In the genomic region with DNA sequence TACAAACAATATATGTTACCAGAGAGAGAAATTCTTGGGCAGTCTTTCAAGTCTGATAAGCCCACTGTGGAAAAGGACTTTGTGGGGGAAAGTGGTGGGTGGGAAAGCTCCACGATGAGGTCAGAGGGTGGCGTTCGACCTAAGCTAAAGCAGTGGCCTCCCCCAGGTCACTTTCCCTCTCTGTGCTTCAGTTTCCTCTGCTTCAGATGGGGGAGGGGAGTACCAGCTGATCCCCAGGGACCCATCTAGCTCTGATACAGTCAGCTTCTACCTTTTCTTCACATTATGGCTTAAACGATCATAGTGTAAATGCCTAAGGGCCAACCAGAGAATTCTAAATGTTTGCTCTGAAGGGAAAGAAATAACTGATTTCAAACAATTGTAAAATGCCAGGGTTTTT, we compare ENCODE assay signal across 15 cellular contexts. TPM values are rescaled to one million over a fixed set of nuclear protein-coding genes. Genes with fewer than 3 reads are reported as not detected.
DNase-seq lines count a peak whose midpoint lies in the region; FAIRE-seq and TF ChIP-seq lines count a peak whose summit lies in the region.
"Had no signal": no experiment of that assay in that cellular context is flagged by ENCODE, and none has a peak within 500 bp of the region (broad histone marks: within the 10 kb centered on the region; RNA-seq: fewer than 3 reads in every experiment).

No MANE protein-coding gene starts in this region.

- WGBS in H1 (ENCODE audit: extremely low coverage in 1 of 2, insufficient coverage in 1 of 2, insufficient read length in 1 of 2, insufficient replicate concordance in 2 of 2, low coverage in 1 of 2, low lambda C conversion rate in 2 of 2, missing lambda C conversion rate in 1 of 2), 2 experiments, result 61% methylated on average over 4 of the region's 4 CpGs; no CpG with 5 or more reads in 1 of the 2 experiments

- no peak overlapping the region for H3K23ac ChIP-seq in H1 (ENCODE audit: insufficient read length)

- no peaks in the 10 kb centered on the region for H3K9me3 Mint-ChIP-seq in HFFc6
- H3K9me3 Mint-ChIP-seq: activated CD4-positive, alpha-beta T cell treated with anti-CD3 and anti-CD28 coated beads, Interleukin-2, amount 10 ng/mL, durations not matched to agents 7 days and 5 days; CD4-positive, alpha-beta memory T cell had no signal

- TF ChIP-seq CTCF in H1 (IDR thresholded peaks at IDR 0.05; ENCODE audit: control extremely low read depth in 1 of 3, insufficient read depth in 1 of 3, low read depth in 1 of 3, low read length in 3 of 3) (no peak), osteoblast (IDR thresholded peaks at IDR 0.05; ENCODE audit: extremely low read depth, low read depth, low read length) (no peak), HFFc6 (IDR thresholded peaks at IDR 0.05) (no peak)

- no peak overlapping the region for H3K4ac ChIP-seq in H1 (replicated peaks; ENCODE audit: insufficient read length, low read depth, low read length)

- H2AK5ac ChIP-seq in H1 (ENCODE audit: low read depth, low read length), result no peak overlapping the region

- peaks cover 6% of the 10 kb centered on the region for H3K27me3 Mint-ChIP-seq in HFFc6 (ENCODE audit: insufficient read depth)

- no peaks in the 10 kb centered on the region for H3K36me3 Mint-ChIP-seq in HFFc6 (ENCODE audit: low read depth)
- H3K36me3 Mint-ChIP-seq: CD4-positive, alpha-beta memory T cell had no signal

- H2BK15ac ChIP-seq in H1 (ENCODE audit: low read length), result no peak overlapping the region

- H4K20me1 ChIP-seq in H1 (replicated peaks in 1 of 2; ENCODE audit: control insufficient read depth in 1 of 2, insufficient read depth in 2 of 2, low read length in 2 of 2), result no peaks in the 10 kb centered on the region
- no peaks in the 10 kb centered on the region for H4K20me1 ChIP-seq in osteoblast (ENCODE audit: insufficient read depth, low read length)

- CTCF ChIA-PET in H1 (lab: Charles Lee; ENCODE audit: partially characterized antibody), result interaction anchor here (0.7 to 13.1 kb wide), 35 partner anchors 11 to 819 kb away, joined by 3 to 243 read pairs (median 4); partner anchors contain the start of gene BHMT

- H3K27ac ChIP-seq in H1 (ENCODE audit: low read depth, low read length) (no peak overlapping the region), osteoblast (ENCODE audit: low read depth, low read length) (no peak overlapping the region)
- H3K27ac ChIP-seq: KMS-11, neutrophil, vagina had no signal

- H3K36me3 ChIP-seq in H1 (ENCODE audit: control insufficient read depth in 2 of 4, insufficient read depth in 4 of 4, low read length in 3 of 4) (no peaks in the 10 kb centered on the region), osteoblast (ENCODE audit: insufficient read depth, low read length) (no peaks in the 10 kb centered on the region)
- H3K36me3 ChIP-seq: neutrophil, vagina had no signal

- no peak overlapping the region for H2BK120ac ChIP-seq in H1 (replicated peaks; ENCODE audit: low read depth, low read length)

- H4K91ac ChIP-seq in H1 (replicated peaks; ENCODE audit: insufficient read length, low read length), result no peak overlapping the region

- H3K79me1 ChIP-seq in H1 (ENCODE audit: low read depth, low read length), result no peaks in the 10 kb centered on the region

- H3K14ac ChIP-seq in H1 (ENCODE audit: insufficient read length), result no peak overlapping the region

- H2BK12ac ChIP-seq in H1 (ENCODE audit: low read depth, low read length), result no peak overlapping the region

- no peaks in the 10 kb centered on the region for H3K23me2 ChIP-seq in H1 (ENCODE audit: low read depth, low read length)

- H2BK20ac ChIP-seq in H1 (ENCODE audit: low read length), result no peak overlapping the region

- H3K27me3 ChIP-seq in H1 (replicated peaks in 1 of 4; ENCODE audit: control insufficient read depth in 3 of 4, extremely low read depth in 1 of 4, insufficient read depth in 3 of 4, low read length in 3 of 4) (no peaks in the 10 kb centered on the region), osteoblast (ENCODE audit: insufficient read depth, low read length) (peaks cover 5% of the 10 kb centered on the region)
- H3K27me3 ChIP-seq: vagina had no signal

- no peak for TF ChIP-seq RAD21 in H1 (IDR thresholded peaks at IDR 0.05 in 1 of 2, conservative IDR thresholded peaks at IDR 0.05 in 1 of 2; ENCODE audit: low read depth in 2 of 2, low read length in 2 of 2)

- no peak overlapping the region for H2BK5ac ChIP-seq in H1 (ENCODE audit: low read depth, low read length)

- peaks cover 38% of the 10 kb centered on the region for H3K4me1 Mint-ChIP-seq in HFFc6 (ENCODE audit: low read depth)

- H3K4me3 ChIP-seq in H1 (ENCODE audit: extremely low read depth in 1 of 4, insufficient read depth in 2 of 4, low read depth in 3 of 4, low read length in 4 of 4) (no peak overlapping the region), osteoblast (ENCODE audit: insufficient read depth, low read length) (no peak overlapping the region)

- no peak overlapping the region for H3K9ac ChIP-seq in H1 (replicated peaks in 1 of 4; ENCODE audit: extremely low read depth in 1 of 4, low read depth in 3 of 4, low read length in 3 of 4)
- H3K9ac ChIP-seq: KMS-11 had no signal

- H3K79me2 ChIP-seq in H1 (ENCODE audit: control insufficient read depth in 1 of 2, insufficient read depth in 2 of 2, low read length in 2 of 2) (no peaks in the 10 kb centered on the region), osteoblast (ENCODE audit: insufficient read depth, low read length) (no peaks in the 10 kb centered on the region)

- H3K4me3 Mint-ChIP-seq in HFFc6, result no peak overlapping the region
- H3K4me3 Mint-ChIP-seq: activated CD4-positive, alpha-beta T cell treated with anti-CD3 and anti-CD28 coated beads, Interleukin-2, amount 10 ng/mL, durations not matched to agents 7 days and 5 days had no signal

- TF ChIP-seq POLR2A in H1 (IDR thresholded peaks at IDR 0.05; ENCODE audit: control extremely low read depth in 1 of 2, low read depth in 2 of 2, low read length in 2 of 2), result no peak

- H3K4me1 ChIP-seq in H1 (replicated peaks in 1 of 4; ENCODE audit: control insufficient read depth in 3 of 4, insufficient read depth in 4 of 4, low read length in 3 of 4) (peaks cover 3 to 14% (median 6%) of the 10 kb centered on the region in 4 experiments; a peak in 5 of 7 replicates), osteoblast (ENCODE audit: insufficient read depth, low read length) (peaks cover 25% of the 10 kb centered on the region)
- H3K4me1 ChIP-seq: vagina had no signal

- POLR2A ChIA-PET in H1 (lab: Charles Lee; ENCODE audit: partially characterized antibody), result no interaction called here

- no peaks in the 10 kb centered on the region for H3K9me3 ChIP-seq in H1 (ENCODE audit: insufficient read depth in 2 of 2, low read depth in 1 of 2, low read length in 1 of 2)
- no peaks in the 10 kb centered on the region for H3K9me3 ChIP-seq in osteoblast (ENCODE audit: low read depth, low read length)
- H3K9me3 ChIP-seq: neutrophil, vagina had no signal

- H3K27ac Mint-ChIP-seq in HFFc6, result no peak overlapping the region
- H3K27ac Mint-ChIP-seq: activated CD4-positive, alpha-beta T cell treated with anti-CD3 and anti-CD28 coated beads, Interleukin-2, amount 10 ng/mL, durations not matched to agents 7 days and 5 days; CD4-positive, alpha-beta memory T cell had no signal

- H3K18ac ChIP-seq in H1 (ENCODE audit: extremely low read depth, low read length), result peak overlapping the region; percentile 38; the same call in 1 of the 2 replicates

- no peak for FAIRE-seq in H1 (lab: Jason Lieb, UNC)

- no peak overlapping the region for H3K56ac ChIP-seq in H1 (replicated peaks; ENCODE audit: insufficient read length, low read depth, low read length)

- H3K4me2 ChIP-seq in H1 (ENCODE audit: insufficient read depth in 1 of 2, low read depth in 2 of 2, low read length in 2 of 2), result no peak overlapping the region; a peak in 1 of 4 replicates
- H3K4me2 ChIP-seq in osteoblast (ENCODE audit: insufficient read depth, low read length), result no peak overlapping the region
- H3K4me2 ChIP-seq: KMS-11 had no signal

- no peak overlapping the region for H4K5ac ChIP-seq in H1 (ENCODE audit: insufficient read length, low read depth, low read length)

- peak overlapping the region; percentile 36 for H2AFZ ChIP-seq in H1 (ENCODE audit: low read length)
- H2AFZ ChIP-seq in osteoblast (ENCODE audit: low read length), result peak overlapping the region; percentile 95

- DNase-seq in NCI-H82 (lab: John Stamatoyannopoulos, UW) (peak; percentile 33), NCI-H82 treated with DMSO at 0.1 percent for 48 hours (lab: John Stamatoyannopoulos, UW; ENCODE audit: unreplicated experiment) (no peak), NCI-H69 (lab: John Stamatoyannopoulos, UW) (peak; percentile 10), H1 (ENCODE audit: low read depth in 1 of 2, low spot score in 2 of 2) (no peak), osteoblast (ENCODE audit: insufficient read length, low spot score, missing footprints) (no peak), HFFc6 (no peak), C1 segment of cervical spinal cord (lab: John Stamatoyannopoulos, UW) (no peak)
- DNase-seq in activated CD4-positive, alpha-beta T cell treated with anti-CD3 and anti-CD28 coated beads for 48 hours, result no peak

- no peak overlapping the region for H4K8ac ChIP-seq in H1 (ENCODE audit: extremely low read depth, insufficient read depth, low read length)

- no peak for TF ChIP-seq EP300 in H1 (IDR thresholded peaks at IDR 0.05; ENCODE audit: borderline replicate concordance in 1 of 2, low read depth in 2 of 2, low read length in 2 of 2)

RNA-seq across cellular contexts. Expression of gene ARSB, which starts 36.6 kb away (rescaled TPM):
- total RNA-seq in H1 (2021; fragmentation: NEBNext Ultra II Directional; extraction: Animal tissue kit (Norgen Biotek cat#: 25700)), result 13.7 and 13.9 TPM in 2 replicates
- 5.0 and 6.4 TPM in 2 replicates for polyA plus RNA-seq in H1 (2011; rRNA removed)
- 6.4 TPM for polyA plus RNA-seq in H1 (2011; cell fraction: cytosol; rRNA removed)
- 5.1 TPM for polyA plus RNA-seq in H1 (2011; cell fraction: nucleus; rRNA removed)
- polyA plus RNA-seq in H1 (2012, experiment 1 of 2), result 5.5 to 8.2 TPM (median 7.1 TPM) in 4 replicates
- 4.5 TPM for polyA plus RNA-seq in H1 (2012, experiment 2 of 2)
- 10.8 TPM for polyA plus RNA-seq in H1 (2013, experiment 1 of 2)
- 12.0 TPM for polyA plus RNA-seq in H1 (2013, experiment 2 of 2)
- 14.4 and 15.2 TPM in 2 replicates for polyA minus RNA-seq in H1 (2011; rRNA and poly(A)+ RNA removed)
- polyA minus RNA-seq in H1 (2011; cell fraction: cytosol; rRNA and poly(A)+ RNA removed), result 6.8 TPM
- polyA minus RNA-seq in H1 (2011; cell fraction: nucleus; rRNA and poly(A)+ RNA removed), result 11.0 TPM
- total RNA-seq in osteoblast, result 33.6 and 38.4 TPM in 2 replicates
- 10 to 100 TPM; 24.4 to 32.7 (median 27.8) TPM for total RNA-seq in HFFc6 (2021; fragmentation: NEBNext Ultra II Directional; extraction: Animal tissue kit (Norgen Biotek cat#: 25700))

RNA-seq across cellular contexts. Expression of gene DMGDH, which starts 47.7 kb away (rescaled TPM):
- 1.1 TPM in 1 of 2 replicates, not detected in the other for total RNA-seq in H1 (2021; fragmentation: NEBNext Ultra II Directional; extraction: Animal tissue kit (Norgen Biotek cat#: 25700))
- 0.15 and 0.31 TPM in 2 replicates for polyA plus RNA-seq in H1 (2011; rRNA removed)
- polyA plus RNA-seq in H1 (2011; cell fraction: cytosol; rRNA removed), result 0.26 TPM
- polyA plus RNA-seq in H1 (2011; cell fraction: nucleus; rRNA removed), result 0.07 TPM
- polyA plus RNA-seq in H1 (2012, experiment 1 of 2), result 0.46 TPM in 1 of 4 replicates, not detected in the others
- not detected for polyA plus RNA-seq in H1 (2012, experiment 2 of 2)
- not detected for polyA plus RNA-seq in H1 (2013, experiment 1 of 2)
- polyA plus RNA-seq in H1 (2013, experiment 2 of 2), result not detected
- 0.44 and 1.6 TPM in 2 replicates for polyA minus RNA-seq in H1 (2011; rRNA and poly(A)+ RNA removed)
- polyA minus RNA-seq in H1 (2011; cell fraction: cytosol; rRNA and poly(A)+ RNA removed), result not detected
- polyA minus RNA-seq in H1 (2011; cell fraction: nucleus; rRNA and poly(A)+ RNA removed), result 2.8 TPM
- 7.2 and 9.7 TPM in 2 replicates for total RNA-seq in osteoblast
- total RNA-seq in HFFc6 (2021; fragmentation: NEBNext Ultra II Directional; extraction: Animal tissue kit (Norgen Biotek cat#: 25700)), result under 1 TPM in 5 of 6 experiments, not detected in 1; 0.18 to 0.58 (median 0.52) TPM
- total RNA-seq: activated CD4-positive, alpha-beta T cell treated with anti-CD3 and anti-CD28 coated beads, Interleukin-2, amount 10 ng/mL, durations not matched to agents 7 days and 5 days; glomerular endothelial cell; mononuclear cell had no signal

RNA-seq across cellular contexts. Expression of gene BHMT2, which starts 47.8 kb away (rescaled TPM):
- total RNA-seq in H1 (2021; fragmentation: NEBNext Ultra II Directional; extraction: Animal tissue kit (Norgen Biotek cat#: 25700)), result not detected in 2 replicates
- polyA plus RNA-seq in H1 (2011; rRNA removed), result 0.11 TPM in 1 of 2 replicates, not detected in the other
- 0.26 TPM for polyA plus RNA-seq in H1 (2011; cell fraction: cytosol; rRNA removed)
- polyA plus RNA-seq in H1 (2011; cell fraction: nucleus; rRNA removed), result not detected
- polyA plus RNA-seq in H1 (2012, experiment 1 of 2), result 0.40 to 0.44 TPM in 2 of 4 replicates, not detected in the others
- polyA plus RNA-seq in H1 (2012, experiment 2 of 2), result not detected
- polyA plus RNA-seq in H1 (2013, experiment 1 of 2), result not detected
- polyA plus RNA-seq in H1 (2013, experiment 2 of 2), result not detected
- polyA minus RNA-seq in H1 (2011; rRNA and poly(A)+ RNA removed), result 0.17 TPM in 1 of 2 replicates, not detected in the other
- not detected for polyA minus RNA-seq in H1 (2011; cell fraction: cytosol; rRNA and poly(A)+ RNA removed)
- polyA minus RNA-seq in H1 (2011; cell fraction: nucleus; rRNA and poly(A)+ RNA removed), result not detected
- 8.3 and 12.1 TPM in 2 replicates for total RNA-seq in osteoblast
- 1 to 10 TPM in 3 of 6 experiments, under 1 TPM in 1, not detected in 2; 0.85 to 1.6 (median 1.1) TPM for total RNA-seq in HFFc6 (2021; fragmentation: NEBNext Ultra II Directional; extraction: Animal tissue kit (Norgen Biotek cat#: 25700))
- total RNA-seq: activated CD4-positive, alpha-beta T cell treated with anti-CD3 and anti-CD28 coated beads, Interleukin-2, amount 10 ng/mL, durations not matched to agents 7 days and 5 days; CD4-positive, alpha-beta memory T cell; mononuclear cell had no signal
- polyA plus RNA-seq: CD4-positive, alpha-beta memory T cell had no signal

Comparison
In these comparisons a context has a peak if more than half of its experiments do, and no peak if none do; other contexts are left out.
1. DNase-seq: peak in NCI-H82 (single experiment) and NCI-H69 (single experiment); none in NCI-H82 treated with DMSO at 0.1 percent for 48 hours (single experiment), H1 (0 of 2), osteoblast (single experiment), HFFc6 (single experiment), C1 segment of cervical spinal cord (0 of 14) and activated CD4-positive, alpha-beta T cell treated with anti-CD3 and anti-CD28 coated beads for 48 hours (single experiment).